ENCODE assay signal across 16 cellular contexts in genomic region chr2:239112127-239112774, GRCh38.
"Had no signal": no experiment of that assay in that cellular context is flagged by ENCODE, and none has a peak within 500 bp of the region (broad histone marks: within the 10 kb centered on the region; RNA-seq: fewer than 3 reads in every experiment).

No MANE protein-coding gene starts in this region.

- H3K36me3 ChIP-seq: WERI-Rb-1 had no signal

- H3K27ac ChIP-seq: colonic mucosa, left ventricle myocardium inferior, neutrophil, psoas muscle, WERI-Rb-1 had no signal

- H3K27me3 ChIP-seq: colonic mucosa, gastrocnemius medialis, neutrophil, upper lobe of left lung had no signal

- H3K9me3 Mint-ChIP-seq: activated CD4-positive, alpha-beta memory T cell treated with anti-CD3 and anti-CD28 coated beads, Interleukin-2, amount 10 ng/mL, durations not matched to agents 7 days and 5 days; memory B cell; T-cell had no signal

- H3K4me3 Mint-ChIP-seq: activated CD4-positive, alpha-beta memory T cell treated with anti-CD3 and anti-CD28 coated beads, Interleukin-2, amount 10 ng/mL, durations not matched to agents 7 days and 5 days; activated CD4-positive, alpha-beta T cell treated with anti-CD3 and anti-CD28 coated beads for 36 hours; memory B cell; T-cell had no signal

- H3K4me1 Mint-ChIP-seq: activated CD4-positive, alpha-beta T cell treated with anti-CD3 and anti-CD28 coated beads for 36 hours; memory B cell had no signal

- H3K27me3 Mint-ChIP-seq: activated CD4-positive, alpha-beta memory T cell treated with anti-CD3 and anti-CD28 coated beads, Interleukin-2, amount 10 ng/mL, durations not matched to agents 7 days and 5 days; activated CD4-positive, alpha-beta T cell treated with anti-CD3 and anti-CD28 coated beads for 36 hours; memory B cell; T-cell had no signal

- ATAC-seq: activated CD4-positive, alpha-beta T cell treated with anti-CD3 and anti-CD28 coated beads for 36 hours; gastrocnemius medialis; T-cell had no signal

- DNase-seq: activated CD4-positive, alpha-beta memory T cell treated with anti-CD3 and anti-CD28 coated beads, Interleukin-2, amount 10 ng/mL, durations not matched to agents 7 days and 5 days; activated CD4-positive, alpha-beta T cell treated with anti-CD3 and anti-CD28 coated beads for 36 hours; activated CD8-positive, alpha-beta memory T cell treated with anti-CD3 and anti-CD28 coated beads, Interleukin-2, amount 50 U/mL, for 48 hours; activated naive CD4-positive, alpha-beta T cell treated with Interleukin-2 at 50 U/mL for 16 hours; colonic mucosa; effector CD8-positive, alpha-beta T cell; gastrocnemius medialis; islet precursor cell; left ventricle myocardium inferior; psoas muscle; stimulated activated CD4-positive, alpha-beta T cell treated with anti-CD3 and anti-CD28 coated beads, Interleukin-4, amount 100 ng/mL, for 4 hours; T-cell; WERI-Rb-1 had no signal

- H3K27ac Mint-ChIP-seq: activated CD4-positive, alpha-beta memory T cell treated with anti-CD3 and anti-CD28 coated beads, Interleukin-2, amount 10 ng/mL, durations not matched to agents 7 days and 5 days; activated CD4-positive, alpha-beta T cell treated with anti-CD3 and anti-CD28 coated beads for 36 hours; memory B cell; T-cell had no signal

- H3K9me3 ChIP-seq: colonic mucosa, gastrocnemius medialis, left ventricle myocardium inferior, neutrophil, psoas muscle, upper lobe of left lung had no signal

- H3K4me3 ChIP-seq: colonic mucosa, gastrocnemius medialis, left ventricle myocardium inferior, psoas muscle, upper lobe of left lung had no signal
